ENCODE assay signal across 8 cellular contexts in genomic region chr3:107985496-107985895, GRCh38.
DNase-seq lines count a peak whose midpoint lies in the region; ATAC-seq and TF ChIP-seq lines count a peak whose summit lies in the region.

No MANE protein-coding gene starts in this region.

- H3K9me3 Mint-ChIP-seq in MCF 10A (ENCODE audit: unreplicated experiment): no peaks in the 10 kb centered on the region

- no peak for TF ChIP-seq POLR2A in prostate gland (IDR thresholded peaks at IDR 0.05)

- H3K27ac ChIP-seq in mammary epithelial cell (ENCODE audit: insufficient read depth, low read depth, low read length): no peak overlapping the region
- no peak overlapping the region for H3K27ac ChIP-seq in prostate gland

- POLR2A ChIA-PET in MCF 10A (lab: Yijun Ruan, JAX): interaction anchor here (0.9 to 2.3 kb wide), 4 partner anchors 10 to 47 kb away, joined by 3 to 14 read pairs (median 4); no protein-coding TSS in a partner anchor

- intact Hi-C loops in mammary epithelial cell (cut with micrococcal nuclease) (loop anchor here (5.0 kb wide), 2 partner anchors 48 to 102 kb away; no protein-coding TSS in a partner anchor), MCF 10A (cut with micrococcal nuclease) (no loop called here), mucosa of descending colon (cut with DNase I, micrococcal nuclease) (no loop called here), prostate gland (cut with DNase I) (no loop called here)

- H3K4me3 ChIP-seq in mammary epithelial cell (replicated peaks in 1 of 3; ENCODE audit: insufficient read depth in 1 of 3, low read depth in 2 of 3, low read length in 3 of 3) (no peak overlapping the region), mucosa of descending colon (no peak overlapping the region), prostate gland (no peak overlapping the region)

- dilution Hi-C loops in mammary epithelial cell (cut with HindIII; ENCODE audit: low sequenced_read_pairs): no loop called here

- peak; percentile 89 for ATAC-seq in HG03108 (IDR thresholded peaks at IDR 0.05; ENCODE audit: unreplicated experiment)
- ATAC-seq in mucosa of descending colon: no peak
- no peak for ATAC-seq in omental fat pad (ENCODE audit: low FRiP score)

- H3K4me1 ChIP-seq in mammary epithelial cell (ENCODE audit: insufficient read depth, low read length) (peaks cover 42% of the 10 kb centered on the region), mucosa of descending colon (ENCODE audit: low read depth) (peaks cover 25% of the 10 kb centered on the region), prostate gland (replicated peaks) (no peaks in the 10 kb centered on the region)

- no peaks in the 10 kb centered on the region for H4K20me1 ChIP-seq in mammary epithelial cell (ENCODE audit: insufficient read depth, low read length)

- H3K9me3 ChIP-seq in mammary epithelial cell (replicated peaks; ENCODE audit: insufficient read depth, low read length) (no peaks in the 10 kb centered on the region), mucosa of descending colon (no peaks in the 10 kb centered on the region), prostate gland (no peaks in the 10 kb centered on the region)

- H3K36me3 ChIP-seq in mammary epithelial cell (ENCODE audit: insufficient read depth, low read length): no peaks in the 10 kb centered on the region
- H3K36me3 ChIP-seq in mucosa of descending colon (ENCODE audit: low read depth): no peaks in the 10 kb centered on the region
- no peaks in the 10 kb centered on the region for H3K36me3 ChIP-seq in prostate gland

- no peak for DNase-seq in mammary epithelial cell
- no peak for DNase-seq in MCF 10A (ENCODE audit: unreplicated experiment)
- peak; percentile 18 for DNase-seq in activated CD8-positive, alpha-beta memory T cell treated with anti-CD3 and anti-CD28 coated beads, Interleukin-2, amount 50 U/mL, for 4 hours
- no peak for DNase-seq in mucosa of descending colon
- DNase-seq in AG08396 (ENCODE audit: low spot score): no peak
- DNase-seq in omental fat pad (ENCODE audit: low spot score): no peak
- no peak for DNase-seq in prostate gland (ENCODE audit: low spot score)

- H3K4me1 Mint-ChIP-seq in MCF 10A (ENCODE audit: insufficient read depth, unreplicated experiment): peaks cover 31% of the 10 kb centered on the region

- H3K9ac ChIP-seq in mammary epithelial cell (ENCODE audit: insufficient read depth, low read length): no peak overlapping the region

- no peaks in the 10 kb centered on the region for H3K27me3 Mint-ChIP-seq in MCF 10A (ENCODE audit: insufficient read depth, unreplicated experiment)

- no peaks in the 10 kb centered on the region for H3K36me3 Mint-ChIP-seq in MCF 10A (ENCODE audit: insufficient read depth, unreplicated experiment)

- TF ChIP-seq CTCF in mammary epithelial cell (conservative IDR thresholded peaks at IDR 0.05 in 1 of 2, IDR thresholded peaks at IDR 0.05 in 1 of 2; ENCODE audit: extremely low read depth in 1 of 2, insufficient read depth in 1 of 2, low read depth in 1 of 2, low read length in 2 of 2): no peak
- TF ChIP-seq CTCF in MCF 10A (IDR thresholded peaks at IDR 0.05; ENCODE audit: unreplicated experiment): no peak
- no peak for TF ChIP-seq CTCF in mucosa of descending colon (IDR thresholded peaks at IDR 0.05)
- TF ChIP-seq CTCF in omental fat pad (IDR thresholded peaks at IDR 0.05): no peak
- TF ChIP-seq CTCF in prostate gland (IDR thresholded peaks at IDR 0.05): no peak

- WGBS in mammary epithelial cell (ENCODE audit: low coverage, missing lambda C conversion rate): 73% methylated on average over 4 of the region's 4 CpGs
- WGBS in prostate gland: 55% methylated on average over 4 of the region's 4 CpGs

- BruUV-seq in mammary epithelial cell (replicated peaks; lab: Mats Ljungman, UMichigan): no TSS peak
- no TSS peak for BruUV-seq in MCF 10A (replicated peaks; lab: Mats Ljungman, UMichigan)

- H3K4me2 ChIP-seq in mammary epithelial cell (ENCODE audit: insufficient read depth, low read depth, low read length): no peak overlapping the region

- H3K27me3 ChIP-seq in mammary epithelial cell (ENCODE audit: insufficient read depth, low read length): no peaks in the 10 kb centered on the region
- H3K27me3 ChIP-seq in prostate gland (replicated peaks; ENCODE audit: insufficient read depth): no peaks in the 10 kb centered on the region

- H3K4me3 Mint-ChIP-seq in MCF 10A (ENCODE audit: unreplicated experiment): no peak overlapping the region

- H3K79me2 ChIP-seq in mammary epithelial cell (ENCODE audit: insufficient read depth, low read length): no peaks in the 10 kb centered on the region

- in situ Hi-C loops in mammary epithelial cell (cut with MboI; ENCODE audit: low sequenced_read_pairs in 2 of 2): no loop called here

- H2AFZ ChIP-seq in mammary epithelial cell (ENCODE audit: low read depth, low read length): peak overlapping the region; percentile 25

- no peak overlapping the region for H3K27ac Mint-ChIP-seq in MCF 10A (ENCODE audit: low read depth, unreplicated experiment)

- CTCF ChIA-PET in mammary epithelial cell (lab: Charles Lee; ENCODE audit: low non-redundant PET) (no interaction called here), MCF 10A (lab: Yijun Ruan, JAX) (interaction anchor here (1.6 to 2.1 kb wide), 2 partner anchors 9 to 47 kb away, joined by 7 read pairs; no protein-coding TSS in a partner anchor)
